Comparison of ENCODE assay signal across 1 cellular context in the genomic region with DNA sequence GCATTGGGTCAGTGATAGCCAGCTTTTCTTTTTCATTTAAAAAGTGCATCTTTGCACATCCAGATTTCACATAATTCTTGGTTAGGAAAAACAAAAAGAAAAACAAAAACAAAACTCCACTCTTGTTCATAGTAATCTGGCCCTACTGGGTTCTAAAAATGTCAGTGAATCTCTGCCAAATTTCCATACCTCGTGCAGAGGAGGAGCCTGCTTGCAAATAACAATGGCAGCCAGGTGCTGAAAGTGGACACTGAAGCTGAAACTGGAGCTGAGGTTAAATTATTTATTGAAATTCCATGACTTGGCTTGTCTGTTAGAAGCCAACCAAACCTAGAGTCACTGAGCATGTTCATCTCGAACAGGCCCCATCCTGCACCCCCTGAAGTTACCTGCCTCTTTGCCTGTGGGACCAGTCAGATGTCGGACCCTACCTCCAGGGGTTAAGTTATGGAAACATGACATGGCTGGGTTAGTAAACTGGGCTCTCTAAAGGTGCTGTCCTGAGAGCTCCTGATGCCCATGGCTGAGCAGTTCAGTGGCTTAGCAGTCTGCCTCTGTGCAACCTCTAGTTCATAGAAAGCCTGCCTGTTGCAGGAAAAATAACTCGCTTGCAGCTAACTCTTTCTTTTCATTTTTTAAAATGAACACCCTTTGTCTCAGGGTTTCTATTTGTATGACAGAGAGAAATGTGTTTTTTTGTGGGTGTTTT.
TF ChIP-seq lines count a peak whose summit lies in the region.

No MANE protein-coding gene starts in this region.

TF ChIP-seq in GM23338, 12 proteins besides CTCF, POLR2A, EP300 and RAD21:
- TF ChIP-seq, protein P1, sequence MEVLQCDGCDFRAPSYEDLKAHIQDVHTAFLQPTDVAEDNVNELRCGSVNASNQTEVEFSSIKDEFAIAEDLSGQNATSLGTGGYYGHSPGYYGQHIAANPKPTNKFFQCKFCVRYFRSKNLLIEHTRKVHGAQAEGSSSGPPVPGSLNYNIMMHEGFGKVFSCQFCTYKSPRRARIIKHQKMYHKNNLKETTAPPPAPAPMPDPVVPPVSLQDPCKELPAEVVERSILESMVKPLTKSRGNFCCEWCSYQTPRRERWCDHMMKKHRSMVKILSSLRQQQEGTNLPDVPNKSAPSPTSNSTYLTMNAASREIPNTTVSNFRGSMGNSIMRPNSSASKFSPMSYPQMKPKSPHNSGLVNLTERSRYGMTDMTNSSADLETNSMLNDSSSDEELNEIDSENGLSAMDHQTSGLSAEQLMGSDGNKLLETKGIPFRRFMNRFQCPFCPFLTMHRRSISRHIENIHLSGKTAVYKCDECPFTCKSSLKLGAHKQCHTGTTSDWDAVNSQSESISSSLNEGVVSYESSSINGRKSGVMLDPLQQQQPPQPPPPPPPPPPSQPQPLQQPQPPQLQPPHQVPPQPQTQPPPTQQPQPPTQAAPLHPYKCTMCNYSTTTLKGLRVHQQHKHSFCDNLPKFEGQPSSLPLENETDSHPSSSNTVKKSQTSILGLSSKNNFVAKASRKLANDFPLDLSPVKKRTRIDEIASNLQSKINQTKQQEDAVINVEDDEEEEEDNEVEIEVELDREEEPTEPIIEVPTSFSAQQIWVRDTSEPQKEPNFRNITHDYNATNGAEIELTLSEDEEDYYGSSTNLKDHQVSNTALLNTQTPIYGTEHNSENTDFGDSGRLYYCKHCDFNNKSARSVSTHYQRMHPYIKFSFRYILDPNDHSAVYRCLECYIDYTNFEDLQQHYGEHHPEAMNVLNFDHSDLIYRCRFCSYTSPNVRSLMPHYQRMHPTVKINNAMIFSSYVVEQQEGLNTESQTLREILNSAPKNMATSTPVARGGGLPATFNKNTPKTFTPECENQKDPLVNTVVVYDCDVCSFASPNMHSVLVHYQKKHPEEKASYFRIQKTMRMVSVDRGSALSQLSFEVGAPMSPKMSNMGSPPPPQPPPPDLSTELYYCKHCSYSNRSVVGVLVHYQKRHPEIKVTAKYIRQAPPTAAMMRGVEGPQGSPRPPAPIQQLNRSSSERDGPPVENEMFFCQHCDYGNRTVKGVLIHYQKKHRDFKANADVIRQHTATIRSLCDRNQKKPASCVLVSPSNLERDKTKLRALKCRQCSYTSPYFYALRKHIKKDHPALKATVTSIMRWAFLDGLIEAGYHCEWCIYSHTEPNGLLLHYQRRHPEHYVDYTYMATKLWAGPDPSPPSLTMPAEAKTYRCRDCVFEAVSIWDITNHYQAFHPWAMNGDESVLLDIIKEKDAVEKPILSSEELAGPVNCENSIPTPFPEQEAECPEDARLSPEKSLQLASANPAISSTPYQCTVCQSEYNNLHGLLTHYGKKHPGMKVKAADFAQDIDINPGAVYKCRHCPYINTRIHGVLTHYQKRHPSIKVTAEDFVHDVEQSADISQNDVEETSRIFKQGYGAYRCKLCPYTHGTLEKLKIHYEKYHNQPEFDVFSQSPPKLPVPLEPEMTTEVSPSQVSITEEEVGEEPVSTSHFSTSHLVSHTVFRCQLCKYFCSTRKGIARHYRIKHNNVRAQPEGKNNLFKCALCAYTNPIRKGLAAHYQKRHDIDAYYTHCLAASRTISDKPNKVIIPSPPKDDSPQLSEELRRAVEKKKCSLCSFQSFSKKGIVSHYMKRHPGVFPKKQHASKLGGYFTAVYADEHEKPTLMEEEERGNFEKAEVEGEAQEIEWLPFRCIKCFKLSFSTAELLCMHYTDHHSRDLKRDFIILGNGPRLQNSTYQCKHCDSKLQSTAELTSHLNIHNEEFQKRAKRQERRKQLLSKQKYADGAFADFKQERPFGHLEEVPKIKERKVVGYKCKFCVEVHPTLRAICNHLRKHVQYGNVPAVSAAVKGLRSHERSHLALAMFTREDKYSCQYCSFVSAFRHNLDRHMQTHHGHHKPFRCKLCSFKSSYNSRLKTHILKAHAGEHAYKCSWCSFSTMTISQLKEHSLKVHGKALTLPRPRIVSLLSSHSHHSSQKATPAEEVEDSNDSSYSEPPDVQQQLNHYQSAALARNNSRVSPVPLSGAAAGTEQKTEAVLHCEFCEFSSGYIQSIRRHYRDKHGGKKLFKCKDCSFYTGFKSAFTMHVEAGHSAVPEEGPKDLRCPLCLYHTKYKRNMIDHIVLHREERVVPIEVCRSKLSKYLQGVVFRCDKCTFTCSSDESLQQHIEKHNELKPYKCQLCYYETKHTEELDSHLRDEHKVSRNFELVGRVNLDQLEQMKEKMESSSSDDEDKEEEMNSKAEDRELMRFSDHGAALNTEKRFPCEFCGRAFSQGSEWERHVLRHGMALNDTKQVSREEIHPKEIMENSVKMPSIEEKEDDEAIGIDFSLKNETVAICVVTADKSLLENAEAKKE (CRISPR knock-in tag; IDR thresholded peaks at IDR 0.05): no peak
- TF ChIP-seq JUNB (IDR thresholded peaks at IDR 0.05; ENCODE audit: unreplicated experiment) (no peak), NANOG (IDR thresholded peaks at IDR 0.05; ENCODE audit: borderline replicate concordance) (no peak), ZNF114 (CRISPR knock-in tag; IDR thresholded peaks at IDR 0.05) (no peak), ZNF331 (CRISPR knock-in tag; IDR thresholded peaks at IDR 0.05; ENCODE audit: low read depth) (no peak), EZH2 (IDR thresholded peaks at IDR 0.05; ENCODE audit: low read depth, unreplicated experiment) (no peak), CREB1 (CRISPR knock-in tag; IDR thresholded peaks at IDR 0.05; ENCODE audit: low read depth) (no peak), POLR2AphosphoS5 (IDR thresholded peaks at IDR 0.05; ENCODE audit: low read depth) (no peak), STAT1 (IDR thresholded peaks at IDR 0.05; ENCODE audit: unreplicated experiment) (no peak), EZH2phosphoT487 (IDR thresholded peaks at IDR 0.05; ENCODE audit: unreplicated experiment) (no peak)
- TF ChIP-seq, protein P2, sequence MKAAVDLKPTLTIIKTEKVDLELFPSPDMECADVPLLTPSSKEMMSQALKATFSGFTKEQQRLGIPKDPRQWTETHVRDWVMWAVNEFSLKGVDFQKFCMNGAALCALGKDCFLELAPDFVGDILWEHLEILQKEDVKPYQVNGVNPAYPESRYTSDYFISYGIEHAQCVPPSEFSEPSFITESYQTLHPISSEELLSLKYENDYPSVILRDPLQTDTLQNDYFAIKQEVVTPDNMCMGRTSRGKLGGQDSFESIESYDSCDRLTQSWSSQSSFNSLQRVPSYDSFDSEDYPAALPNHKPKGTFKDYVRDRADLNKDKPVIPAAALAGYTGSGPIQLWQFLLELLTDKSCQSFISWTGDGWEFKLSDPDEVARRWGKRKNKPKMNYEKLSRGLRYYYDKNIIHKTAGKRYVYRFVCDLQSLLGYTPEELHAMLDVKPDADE (IDR thresholded peaks at IDR 0.05): no peak
- TF ChIP-seq, protein P3, sequence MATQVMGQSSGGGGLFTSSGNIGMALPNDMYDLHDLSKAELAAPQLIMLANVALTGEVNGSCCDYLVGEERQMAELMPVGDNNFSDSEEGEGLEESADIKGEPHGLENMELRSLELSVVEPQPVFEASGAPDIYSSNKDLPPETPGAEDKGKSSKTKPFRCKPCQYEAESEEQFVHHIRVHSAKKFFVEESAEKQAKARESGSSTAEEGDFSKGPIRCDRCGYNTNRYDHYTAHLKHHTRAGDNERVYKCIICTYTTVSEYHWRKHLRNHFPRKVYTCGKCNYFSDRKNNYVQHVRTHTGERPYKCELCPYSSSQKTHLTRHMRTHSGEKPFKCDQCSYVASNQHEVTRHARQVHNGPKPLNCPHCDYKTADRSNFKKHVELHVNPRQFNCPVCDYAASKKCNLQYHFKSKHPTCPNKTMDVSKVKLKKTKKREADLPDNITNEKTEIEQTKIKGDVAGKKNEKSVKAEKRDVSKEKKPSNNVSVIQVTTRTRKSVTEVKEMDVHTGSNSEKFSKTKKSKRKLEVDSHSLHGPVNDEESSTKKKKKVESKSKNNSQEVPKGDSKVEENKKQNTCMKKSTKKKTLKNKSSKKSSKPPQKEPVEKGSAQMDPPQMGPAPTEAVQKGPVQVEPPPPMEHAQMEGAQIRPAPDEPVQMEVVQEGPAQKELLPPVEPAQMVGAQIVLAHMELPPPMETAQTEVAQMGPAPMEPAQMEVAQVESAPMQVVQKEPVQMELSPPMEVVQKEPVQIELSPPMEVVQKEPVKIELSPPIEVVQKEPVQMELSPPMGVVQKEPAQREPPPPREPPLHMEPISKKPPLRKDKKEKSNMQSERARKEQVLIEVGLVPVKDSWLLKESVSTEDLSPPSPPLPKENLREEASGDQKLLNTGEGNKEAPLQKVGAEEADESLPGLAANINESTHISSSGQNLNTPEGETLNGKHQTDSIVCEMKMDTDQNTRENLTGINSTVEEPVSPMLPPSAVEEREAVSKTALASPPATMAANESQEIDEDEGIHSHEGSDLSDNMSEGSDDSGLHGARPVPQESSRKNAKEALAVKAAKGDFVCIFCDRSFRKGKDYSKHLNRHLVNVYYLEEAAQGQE (IDR thresholded peaks at IDR 0.05; ENCODE audit: unreplicated experiment): no peak
